In the genomic region with DNA sequence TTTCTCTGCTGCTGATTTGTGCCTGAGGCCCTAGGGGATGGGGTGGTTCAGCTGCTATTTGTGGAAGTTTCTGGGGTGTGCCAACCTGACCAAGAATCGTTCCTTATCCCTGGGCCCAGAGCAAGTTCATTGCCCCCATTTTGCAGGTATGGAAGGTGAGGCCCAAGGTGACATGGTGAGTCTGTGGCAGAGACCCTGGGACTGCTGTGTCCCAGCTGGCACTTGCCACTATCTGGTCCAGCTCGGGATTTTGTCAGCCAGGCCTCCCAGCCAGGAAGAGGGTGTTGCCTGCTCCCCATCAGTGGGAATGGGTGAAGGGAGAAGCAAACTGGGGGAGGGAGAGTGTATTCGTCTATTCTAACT, we compare ENCODE assay signal across 1 cellular context.
TF ChIP-seq lines count a peak whose summit lies in the region.

No MANE protein-coding gene starts in this region.

TF ChIP-seq in H1, 55 proteins besides CTCF, POLR2A, EP300 and RAD21:
- TF ChIP-seq CHD2 (IDR thresholded peaks at IDR 0.05; ENCODE audit: low read length) = no peak
- TF ChIP-seq YY1 (IDR thresholded peaks at IDR 0.05; ENCODE audit: low read depth, low read length) = no peak
- no peak for TF ChIP-seq E2F6 (IDR thresholded peaks at IDR 0.05)
- TF ChIP-seq SP1 (IDR thresholded peaks at IDR 0.05; ENCODE audit: low read depth, low read length) = no peak
- TF ChIP-seq CBX5 (IDR thresholded peaks at IDR 0.05; ENCODE audit: low read depth, low read length) = no peak
- TF ChIP-seq TCF12 (IDR thresholded peaks at IDR 0.05; ENCODE audit: low read depth, low read length) = no peak
- TF ChIP-seq KDM4A (IDR thresholded peaks at IDR 0.05; ENCODE audit: low read depth, low read length, severe bottlenecking) = no peak
- no peak for TF ChIP-seq BACH1 (IDR thresholded peaks at IDR 0.05; ENCODE audit: low read length)
- TF ChIP-seq KDM1A (IDR thresholded peaks at IDR 0.05; ENCODE audit: borderline replicate concordance, low read length) = no peak
- TF ChIP-seq RBBP5 (IDR thresholded peaks at IDR 0.05; ENCODE audit: borderline replicate concordance, low read depth, low read length) = no peak
- TF ChIP-seq JUN (IDR thresholded peaks at IDR 0.05; ENCODE audit: low read depth, low read length) = no peak
- no peak for TF ChIP-seq MAFK (IDR thresholded peaks at IDR 0.05; ENCODE audit: low read depth, low read length)
- no peak for TF ChIP-seq BRCA1 (IDR thresholded peaks at IDR 0.05; ENCODE audit: low read depth, low read length)
TF ChIP-seq in H1: peak in this region for 0.
